ENCODE assay signal across 9 cellular contexts in genomic region chr1:150551784-150552691, GRCh38. TPM values are rescaled to one million over a fixed set of nuclear protein-coding genes. Genes with fewer than 3 reads are reported as not detected.
DNase-seq lines count a peak whose midpoint lies in the region; ATAC-seq and TF ChIP-seq lines count a peak whose summit lies in the region.
"Had no signal": no experiment of that assay in that cellular context is flagged by ENCODE, and none has a peak within 500 bp of the region (broad histone marks: within the 10 kb centered on the region; RNA-seq: fewer than 3 reads in every experiment).

No MANE protein-coding gene starts in this region.

- H3K27me3 Mint-ChIP-seq in activated T-cell treated with anti-CD3 and anti-CD28 coated beads, Interleukin-2, amount 50 U/mL, for 24 hours = peaks cover 27% of the 10 kb centered on the region
- peaks cover 19% of the 10 kb centered on the region for H3K27me3 Mint-ChIP-seq in CD4-positive, alpha-beta T cell

- no peaks in the 10 kb centered on the region for H3K9me3 Mint-ChIP-seq in activated T-cell treated with anti-CD3 and anti-CD28 coated beads, Interleukin-2, amount 50 U/mL, for 24 hours
- H3K9me3 Mint-ChIP-seq in CD4-positive, alpha-beta T cell = no peaks in the 10 kb centered on the region
- H3K9me3 Mint-ChIP-seq: T-cell had no signal

- intact Hi-C loops in adrenal gland (cut with DNase I) = loop anchor here in 1 of 2 donors (10.0 kb wide), 1 partner anchor 263 kb away; no protein-coding TSS in a partner anchor
- intact Hi-C loops in left ventricle myocardium superior (cut with micrococcal nuclease) = no loop called here
- intact Hi-C loops in CD4-positive, alpha-beta T cell (cut with DNase I, micrococcal nuclease) = no loop called here

- peak overlapping the region in 4 of 5 donors; percentile 2 to 92 (median 64) for H3K27ac ChIP-seq in adrenal gland
- no peak overlapping the region for H3K27ac ChIP-seq in CD4-positive, alpha-beta T cell (ENCODE audit: low read depth, low read length)

- ATAC-seq in left ventricle myocardium superior (peak; percentile 60), HG02588 (IDR thresholded peaks at IDR 0.05; ENCODE audit: unreplicated experiment) (no peak), GM19455 (IDR thresholded peaks at IDR 0.05; ENCODE audit: unreplicated experiment) (no peak)
- no peak for ATAC-seq in CD4-positive, alpha-beta T cell (ENCODE audit: poor library complexity)

- CTCF ChIA-PET in CD4-positive, alpha-beta T cell (lab: Charles Lee) = interaction anchor here (0.7 to 2.3 kb wide), 4 partner anchors 8 to 226 kb away, joined by 3 to 8 read pairs (median 5); no protein-coding TSS in a partner anchor

- H3K4me3 ChIP-seq in adrenal gland = no peak overlapping the region

- peak in 1 of 2 donors; percentile 37 for TF ChIP-seq POLR2A in adrenal gland (IDR thresholded peaks at IDR 0.05)

- no peaks in the 10 kb centered on the region for H3K9me3 ChIP-seq in adrenal gland (replicated peaks in 1 of 3)
- H3K9me3 ChIP-seq in CD4-positive, alpha-beta T cell (ENCODE audit: control insufficient read depth, low read length) = no peaks in the 10 kb centered on the region

- H3K36me3 ChIP-seq in adrenal gland (replicated peaks in 1 of 2) = no peaks in the 10 kb centered on the region

- peaks cover 2% of the 10 kb centered on the region for H3K36me3 Mint-ChIP-seq in activated T-cell treated with anti-CD3 and anti-CD28 coated beads, Interleukin-2, amount 50 U/mL, for 24 hours (ENCODE audit: low read depth)
- H3K36me3 Mint-ChIP-seq in CD4-positive, alpha-beta T cell (ENCODE audit: low read depth) = peaks cover 4% of the 10 kb centered on the region

- no peak for TF ChIP-seq CTCF in adrenal gland (IDR thresholded peaks at IDR 0.05)
- no peak for TF ChIP-seq CTCF in CD4-positive, alpha-beta T cell (IDR thresholded peaks at IDR 0.05)

- POLR2A ChIA-PET in CD4-positive, alpha-beta T cell (lab: Charles Lee) = interaction anchor here (0.6 to 1.8 kb wide), 6 partner anchors 9 to 77 kb away, joined by 3 to 10 read pairs (median 4); partner anchors contain the start of genes ENSA and MCL1

- H3K27me3 ChIP-seq in adrenal gland = no peaks in the 10 kb centered on the region
- peaks cover 4% of the 10 kb centered on the region for H3K27me3 ChIP-seq in CD4-positive, alpha-beta T cell (ENCODE audit: control insufficient read depth, insufficient read depth, low read length)

- H3K4me1 ChIP-seq in adrenal gland (replicated peaks in 1 of 2) = peaks cover 26 to 40% of the 10 kb centered on the region in 2 donors

- H3K4me3 Mint-ChIP-seq in activated T-cell treated with anti-CD3 and anti-CD28 coated beads, Interleukin-2, amount 50 U/mL, for 24 hours = no peak overlapping the region
- H3K4me3 Mint-ChIP-seq in CD4-positive, alpha-beta T cell = no peak overlapping the region

- H3K27ac Mint-ChIP-seq in activated T-cell treated with anti-CD3 and anti-CD28 coated beads, Interleukin-2, amount 50 U/mL, for 24 hours = no peak overlapping the region
- no peak overlapping the region for H3K27ac Mint-ChIP-seq in CD4-positive, alpha-beta T cell

- H3K4me1 Mint-ChIP-seq in activated T-cell treated with anti-CD3 and anti-CD28 coated beads, Interleukin-2, amount 50 U/mL, for 24 hours (ENCODE audit: low read depth) = peaks cover 33% of the 10 kb centered on the region
- peaks cover 23% of the 10 kb centered on the region for H3K4me1 Mint-ChIP-seq in CD4-positive, alpha-beta T cell (ENCODE audit: low read depth)

- DNase-seq in activated T-cell treated with anti-CD3 and anti-CD28 coated beads, Interleukin-2, amount 50 U/mL, for 1 hour = peak; percentile 32
- no peak for DNase-seq in activated T-cell treated with anti-CD3 and anti-CD28 coated beads, Interleukin-2, amount 50 U/mL, for 24 hours
- DNase-seq in adrenal gland (peak; percentile 68 to 93 (median 91)), left ventricle myocardium superior (peak; percentile 87), renal cortical epithelial cell (ENCODE audit: low read depth) (peak; percentile 86)
- no peak for DNase-seq in CD4-positive, alpha-beta T cell

- 30 to 40% (median 36%) methylated on average over 10 of the region's 10 CpGs for WGBS in adrenal gland, 4 donors

RNA-seq across cellular contexts. Expression of gene ADAMTSL4, which starts 2.8 kb away (rescaled TPM):
- total RNA-seq in adrenal gland (10 to 100 TPM in 4 of 8 donors, 1 to 10 TPM in 4; 4.5 to 34.4 (median 9.2) TPM), left ventricle myocardium superior (77.7 TPM), renal cortical epithelial cell (1.4 and 7.4 TPM in 2 replicates)
- 10 to 100 TPM in 2 of 3 donors, 1 to 10 TPM in 1; 1.7 to 31.4 (median 31.1) TPM for polyA plus RNA-seq in adrenal gland
- total RNA-seq in CD4-positive, alpha-beta T cell = under 1 TPM; 0.16 to 0.22 TPM

RNA-seq across cellular contexts. Expression of gene MCL1, which starts 27.4 kb away (rescaled TPM):
- total RNA-seq in adrenal gland (100 to 1,000 TPM; 146 to 299 (median 207) TPM), left ventricle myocardium superior (93.5 TPM), renal cortical epithelial cell (250 and 364 TPM in 2 replicates)
- polyA plus RNA-seq in adrenal gland = 100 to 1,000 TPM in 1 of 3 donors, 10 to 100 TPM in 2; 57.4 to 187 (median 90.5) TPM
- 100 to 1,000 TPM; 737 to 747 TPM for total RNA-seq in CD4-positive, alpha-beta T cell

RNA-seq across cellular contexts. Expression of gene FALEC, which starts 36.5 kb away (rescaled TPM):
- under 1 TPM in 1 of 8 donors, not detected in 7; 0.61 TPM for total RNA-seq in adrenal gland
- polyA plus RNA-seq in adrenal gland = under 1 TPM in 1 of 3 donors, not detected in 2; 0.40 TPM
- total RNA-seq in left ventricle myocardium superior = not detected
- total RNA-seq in renal cortical epithelial cell = not detected in 2 replicates
- not detected for total RNA-seq in CD4-positive, alpha-beta T cell

RNA-seq across cellular contexts. Expression of gene ECM1, which starts 44.1 kb away (rescaled TPM):
- total RNA-seq in adrenal gland (10 to 100 TPM; 14.0 to 63.0 (median 25.0) TPM), left ventricle myocardium superior (14.0 TPM), renal cortical epithelial cell (0.35 and 0.60 TPM in 2 replicates)
- polyA plus RNA-seq in adrenal gland = 10 to 100 TPM; 22.2 to 54.4 (median 44.4) TPM
- total RNA-seq in CD4-positive, alpha-beta T cell = under 1 TPM in 1 of 2 experiments, not detected in 1; 0.31 TPM

Comparison
In these comparisons a context has a peak if more than half of its experiments do, and no peak if none do; other contexts are left out.
1. DNase-seq: peak in activated T-cell treated with anti-CD3 and anti-CD28 coated beads, Interleukin-2, amount 50 U/mL, for 1 hour (single experiment), adrenal gland (7 of 7), left ventricle myocardium superior (single experiment) and renal cortical epithelial cell (single experiment); none in activated T-cell treated with anti-CD3 and anti-CD28 coated beads, Interleukin-2, amount 50 U/mL, for 24 hours (single experiment) and CD4-positive, alpha-beta T cell (0 of 10).